20 cellular contexts compared by ENCODE assay signal in genomic region chr5:90153031-90153430, GRCh38.
DNase-seq lines count a peak whose midpoint lies in the region; ATAC-seq and TF ChIP-seq lines count a peak whose summit lies in the region.
"Had no signal": no experiment of that assay in that cellular context is flagged by ENCODE, and none has a peak within 500 bp of the region (broad histone marks: within the 10 kb centered on the region; RNA-seq: fewer than 3 reads in every experiment).

No MANE protein-coding gene starts in this region.

- no peaks in the 10 kb centered on the region for H4K20me1 ChIP-seq in GM23248 (ENCODE audit: insufficient read depth)

- no peak overlapping the region for H2AFZ ChIP-seq in GM23248
- H2AFZ ChIP-seq: GM23338 had no signal

- 9 to 16% methylated on average over 2 of the region's 2 CpGs for WGBS in GM23248 (ENCODE audit: low coverage in 1 of 2, low lambda C conversion rate in 2 of 2, missing lambda C conversion rate in 2 of 2), 2 experiments

- ATAC-seq in GM21528 (IDR thresholded peaks at IDR 0.05; ENCODE audit: low FRiP score, unreplicated experiment) (no peak), gastrocnemius medialis (no peak), HG03432 (IDR thresholded peaks at IDR 0.05; ENCODE audit: unreplicated experiment) (no peak)
- ATAC-seq: A549, GM23338 had no signal

- H3K9ac ChIP-seq in GM23248 = no peak overlapping the region

- H3K4me2 ChIP-seq in GM23248 (ENCODE audit: unreplicated experiment) = no peak overlapping the region
- H3K4me2 ChIP-seq: A549, GM23338 had no signal

- no peaks in the 10 kb centered on the region for H3K27me3 ChIP-seq in GM23248 (replicated peaks; ENCODE audit: insufficient read depth)
- H3K27me3 ChIP-seq in gastrocnemius medialis = no peaks in the 10 kb centered on the region

- H3K36me3 ChIP-seq in GM23248 (ENCODE audit: low read depth) (no peaks in the 10 kb centered on the region), gastrocnemius medialis (no peaks in the 10 kb centered on the region)

- TF ChIP-seq POLR2A in gastrocnemius medialis (IDR thresholded peaks at IDR 0.05) = no peak

- TF ChIP-seq CTCF in cardiac fibroblast (IDR thresholded peaks at IDR 0.05; ENCODE audit: low read depth, low read length) (no peak), epithelial cell of esophagus (IDR thresholded peaks at IDR 0.05; ENCODE audit: insufficient read depth, low read depth, low read length, missing control alignments) (no peak), fibroblast of the aortic adventitia (IDR thresholded peaks at IDR 0.05; ENCODE audit: insufficient read depth, low read length) (no peak), gastrocnemius medialis (IDR thresholded peaks at IDR 0.05 in 4 of 5, conservative IDR thresholded peaks at IDR 0.05 in 1 of 5) (no peak)

- no peaks in the 10 kb centered on the region for H3K4me1 ChIP-seq in GM23248 (ENCODE audit: insufficient read depth)
- H3K4me1 ChIP-seq in gastrocnemius medialis = no peaks in the 10 kb centered on the region
- H3K4me1 ChIP-seq: A549, Caco-2 had no signal

- no peaks in the 10 kb centered on the region for H3K79me2 ChIP-seq in GM23248 (ENCODE audit: insufficient read depth)

- intact Hi-C loops in gastrocnemius medialis (cut with DNase I; ENCODE audit: low total_unique reads) = no loop called here

- DNase-seq in GM23248 = peak; percentile 4
- DNase-seq in cardiac fibroblast (ENCODE audit: low read depth in 2 of 2) = peak; percentile 38 to 59
- DNase-seq in epithelial cell of esophagus (ENCODE audit: low read depth) = peak; percentile 22
- DNase-seq in fibroblast of the aortic adventitia (ENCODE audit: low read depth) = peak; percentile 58
- DNase-seq in superior temporal gyrus (ENCODE audit: extremely low spot score) = no peak
- DNase-seq in gastrocnemius medialis = no peak
- DNase-seq: AML-193; Caco-2; CD4-positive, alpha-beta T cell; DMS153; DMS79; GF-D8; HCEC 1CT; IMR-90 had no signal

- in situ Hi-C loops in GM23248 (cut with MboI) (no loop called here), gastrocnemius medialis (cut with MboI; ENCODE audit: low sequenced_read_pairs in 4 of 4) (no loop called here)

- H3K9me2 ChIP-seq in GM23248 (ENCODE audit: insufficient read depth) = no peaks in the 10 kb centered on the region

- H3K4me3 ChIP-seq in GM23248 (no peak overlapping the region), cardiac fibroblast (replicated peaks in 1 of 2; ENCODE audit: low read depth in 2 of 2, low read length in 2 of 2) (no peak overlapping the region), epithelial cell of esophagus (ENCODE audit: low read length) (no peak overlapping the region), fibroblast of the aortic adventitia (ENCODE audit: low read depth, low read length) (no peak overlapping the region), gastrocnemius medialis (no peak overlapping the region)
- H3K4me3 ChIP-seq: A549, GM23338 had no signal

- no peaks in the 10 kb centered on the region for H3F3A ChIP-seq in GM23248 (ENCODE audit: insufficient read depth)

- H3K27ac ChIP-seq in GM23248 (no peak overlapping the region), gastrocnemius medialis (no peak overlapping the region)
- H3K27ac ChIP-seq: 22Rv1, A549, C4-2B had no signal

- H3K9me3 ChIP-seq in GM23248 (ENCODE audit: low read depth) = no peaks in the 10 kb centered on the region
- H3K9me3 ChIP-seq in gastrocnemius medialis = no peaks in the 10 kb centered on the region
- H3K9me3 ChIP-seq: A549, Caco-2 had no signal

Comparison
In these comparisons a context has a peak if more than half of its experiments do, and no peak if none do; other contexts are left out.
1. DNase-seq: peak in GM23248 (single experiment), cardiac fibroblast (2 of 2), epithelial cell of esophagus (single experiment) and fibroblast of the aortic adventitia (single experiment); none in superior temporal gyrus (single experiment) and gastrocnemius medialis (0 of 2).